In the genomic region with DNA sequence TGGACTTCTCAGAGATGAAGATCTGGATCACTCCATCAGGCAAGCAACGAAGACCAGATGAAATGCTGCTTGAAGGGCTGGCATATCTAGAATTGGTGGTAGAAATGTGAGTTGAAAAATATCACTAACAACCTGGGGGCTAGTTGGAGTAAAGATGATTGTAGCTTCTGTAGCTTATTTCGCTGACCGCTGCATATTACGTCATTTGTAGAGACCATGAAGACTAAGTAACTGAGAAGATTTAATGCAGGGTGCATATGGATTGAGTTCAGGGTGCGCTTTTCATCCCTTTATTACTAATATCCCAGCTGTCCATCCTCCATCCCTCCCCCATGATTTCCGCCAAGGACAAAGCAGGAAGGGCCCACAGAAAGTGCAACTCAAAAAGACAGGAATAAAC, we compare ENCODE assay signal across 7 cellular contexts.
"Had no signal": no experiment of that assay in that cellular context is flagged by ENCODE, and none has a peak within 500 bp of the region (broad histone marks: within the 10 kb centered on the region; RNA-seq: fewer than 3 reads in every experiment).

No MANE protein-coding gene starts in this region.

- H3K9ac ChIP-seq: KMS-11 had no signal

- H3K27ac ChIP-seq: HL-60, KMS-11 had no signal

- FAIRE-seq: HTR-8/SVneo had no signal

- H3K4me2 ChIP-seq: KMS-11 had no signal

- DNase-seq: IMR-90, Karpas-422, KBM-7, KG1 had no signal
